Comparison of ENCODE assay signal across 12 cellular contexts in the genomic region with DNA sequence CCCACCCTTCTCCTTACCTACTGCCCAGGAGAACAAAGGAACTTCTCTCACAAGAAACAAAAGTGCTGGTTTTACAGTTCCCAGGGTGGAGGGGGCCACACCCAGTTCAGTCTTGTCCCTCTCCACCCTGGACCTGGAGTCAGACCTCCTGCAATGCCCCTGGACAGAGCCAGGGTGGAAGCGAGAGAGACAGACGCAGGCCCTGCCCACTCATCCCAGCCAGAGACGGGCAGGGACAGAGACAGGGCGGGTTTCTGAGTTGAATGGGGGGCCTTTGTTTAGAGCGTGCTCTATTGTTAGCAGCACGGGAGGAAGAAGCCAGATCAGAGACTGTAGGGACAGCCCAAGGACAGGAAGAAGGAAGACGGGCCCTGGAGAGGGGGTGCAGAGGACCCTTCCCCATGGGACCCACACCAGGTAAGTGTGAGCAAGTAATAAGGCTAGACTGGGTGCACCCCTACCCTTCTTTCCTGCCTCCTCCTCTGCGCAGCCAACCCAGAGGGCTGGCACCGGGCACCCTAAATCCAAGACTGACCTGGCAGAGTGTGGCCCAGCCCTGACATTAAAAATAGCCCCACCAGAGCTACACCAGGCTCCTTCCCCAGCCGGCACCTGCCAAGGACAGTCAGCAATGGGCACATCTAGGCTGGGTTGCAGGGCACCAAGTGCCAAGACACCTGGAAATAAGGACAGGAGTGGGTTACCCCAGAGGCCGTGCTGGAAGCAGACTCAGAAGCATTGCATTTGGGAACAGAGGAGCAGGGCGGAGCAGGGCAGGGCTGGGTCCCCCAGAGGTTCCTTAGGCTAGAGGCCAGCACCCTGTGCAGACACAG. TPM values are rescaled to one million over a fixed set of nuclear protein-coding genes. Genes with fewer than 3 reads are reported as not detected.
A peak's percentile ranks its signal among the peaks of the same experiment; 100 is the strongest.
DNase-seq lines count a peak whose midpoint lies in the region; ATAC-seq and TF ChIP-seq lines count a peak whose summit lies in the region.
"Had no signal": no experiment of that assay in that cellular context is flagged by ENCODE, and none has a peak within 500 bp of the region (broad histone marks: within the 10 kb centered on the region; RNA-seq: fewer than 3 reads in every experiment).

No MANE protein-coding gene starts in this region.

- H3K9me3 ChIP-seq in breast epithelium: no peaks in the 10 kb centered on the region
- H3K9me3 ChIP-seq in iPS-18a (ENCODE audit: control insufficient read depth, low read depth, low read length): no peaks in the 10 kb centered on the region
- no peaks in the 10 kb centered on the region for H3K9me3 ChIP-seq in prostate gland

- no peaks in the 10 kb centered on the region for H3K27me3 ChIP-seq in breast epithelium
- H3K27me3 ChIP-seq in iPS-18a (ENCODE audit: control insufficient read depth, insufficient read depth, low read length): no peaks in the 10 kb centered on the region
- no peaks in the 10 kb centered on the region for H3K27me3 ChIP-seq in prostate gland (replicated peaks; ENCODE audit: insufficient read depth)

- H3K9ac ChIP-seq in iPS-18a (ENCODE audit: low read length): peak overlapping the region; percentile 25
- H3K9ac ChIP-seq: KMS-11 had no signal

- peak; percentile 66 for DNase-seq in ELF-1 (ENCODE audit: low read depth, low spot score)
- DNase-seq in breast epithelium (ENCODE audit: low spot score in 2 of 2): no peak
- DNase-seq in prostate gland (ENCODE audit: low spot score): no peak
- no peak for DNase-seq in NCI-H2196 (lab: John Stamatoyannopoulos, UW; ENCODE audit: unreplicated experiment)
- DNase-seq in SIG-M5 treated with dmso at 0.1 percent for 504 hours (lab: John Stamatoyannopoulos, UW; ENCODE audit: unreplicated experiment): no peak
- DNase-seq: activated CD4-positive, alpha-beta T cell treated with anti-CD3 and anti-CD28 coated beads for 4 hours; NK-92 treated with Interleukin-12 subunit alpha and Interleukin-12 subunit beta, amount 100 ng/mL, for 24 hours had no signal

- intact Hi-C loops in breast epithelium (cut with DNase I; ENCODE audit: low total_unique reads) (no loop called here), prostate gland (cut with DNase I) (no loop called here)

- 50% methylated on average over 12 of the region's 12 CpGs for WGBS in prostate gland

- H3K4me1 ChIP-seq in breast epithelium: peaks cover 29 to 61% of the 10 kb centered on the region in 2 donors
- H3K4me1 ChIP-seq in iPS-18a (ENCODE audit: control insufficient read depth, low read depth, low read length): peaks cover 38% of the 10 kb centered on the region
- peaks cover 54% of the 10 kb centered on the region for H3K4me1 ChIP-seq in prostate gland (replicated peaks)

- TF ChIP-seq POLR2A in breast epithelium (IDR thresholded peaks at IDR 0.05) (no peak), prostate gland (IDR thresholded peaks at IDR 0.05) (no peak)

- H3K4me3 ChIP-seq in breast epithelium: no peak overlapping the region
- no peak overlapping the region for H3K4me3 ChIP-seq in iPS-18a (ENCODE audit: low read length)
- H3K4me3 ChIP-seq in prostate gland: no peak overlapping the region

- TF ChIP-seq CTCF in breast epithelium (IDR thresholded peaks at IDR 0.05): no peak
- no peak for TF ChIP-seq CTCF in prostate gland (IDR thresholded peaks at IDR 0.05)

- H3K27ac ChIP-seq in breast epithelium (peak overlapping the region; percentile 83 to 89), iPS-18a (ENCODE audit: low read length) (peak overlapping the region; percentile 11), prostate gland (peak overlapping the region; percentile 83 to 88)
- H3K27ac ChIP-seq: KMS-11 had no signal

- ATAC-seq in SK-N-SH treated with all-trans-retinoic acid at 6 μM for 48 hours: no peak
- no peak for ATAC-seq in GM19463 (IDR thresholded peaks at IDR 0.05; ENCODE audit: unreplicated experiment)

- H3K36me3 ChIP-seq in breast epithelium (no peaks in the 10 kb centered on the region), iPS-18a (ENCODE audit: control insufficient read depth, low read depth, low read length) (peaks cover 7% of the 10 kb centered on the region), prostate gland (peaks cover 0 to 4% of the 10 kb centered on the region in 2 donors)

TF ChIP-seq in SK-N-SH treated with all-trans-retinoic acid at 6 μM for 48 hours, 23 proteins besides CTCF, POLR2A, EP300 and RAD21:
- TF ChIP-seq, protein P1, sequence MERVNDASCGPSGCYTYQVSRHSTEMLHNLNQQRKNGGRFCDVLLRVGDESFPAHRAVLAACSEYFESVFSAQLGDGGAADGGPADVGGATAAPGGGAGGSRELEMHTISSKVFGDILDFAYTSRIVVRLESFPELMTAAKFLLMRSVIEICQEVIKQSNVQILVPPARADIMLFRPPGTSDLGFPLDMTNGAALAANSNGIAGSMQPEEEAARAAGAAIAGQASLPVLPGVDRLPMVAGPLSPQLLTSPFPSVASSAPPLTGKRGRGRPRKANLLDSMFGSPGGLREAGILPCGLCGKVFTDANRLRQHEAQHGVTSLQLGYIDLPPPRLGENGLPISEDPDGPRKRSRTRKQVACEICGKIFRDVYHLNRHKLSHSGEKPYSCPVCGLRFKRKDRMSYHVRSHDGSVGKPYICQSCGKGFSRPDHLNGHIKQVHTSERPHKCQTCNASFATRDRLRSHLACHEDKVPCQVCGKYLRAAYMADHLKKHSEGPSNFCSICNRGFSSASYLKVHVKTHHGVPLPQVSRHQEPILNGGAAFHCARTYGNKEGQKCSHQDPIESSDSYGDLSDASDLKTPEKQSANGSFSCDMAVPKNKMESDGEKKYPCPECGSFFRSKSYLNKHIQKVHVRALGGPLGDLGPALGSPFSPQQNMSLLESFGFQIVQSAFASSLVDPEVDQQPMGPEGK (CRISPR knock-in tag; IDR thresholded peaks at IDR 0.05; ENCODE audit: borderline replicate concordance): no peak
- no peak for TF ChIP-seq ZNF565 (CRISPR knock-in tag; conservative IDR thresholded peaks at IDR 0.05; ENCODE audit: low read depth)
- TF ChIP-seq TOX (CRISPR knock-in tag; IDR thresholded peaks at IDR 0.05; ENCODE audit: borderline replicate concordance): no peak
- TF ChIP-seq ARNTL (CRISPR knock-in tag; IDR thresholded peaks at IDR 0.05; ENCODE audit: borderline replicate concordance, low read depth): no peak
- no peak for TF ChIP-seq ZFP3 (CRISPR knock-in tag; IDR thresholded peaks at IDR 0.05)
- TF ChIP-seq RARB (CRISPR knock-in tag; IDR thresholded peaks at IDR 0.05): no peak
- TF ChIP-seq, protein P2, sequence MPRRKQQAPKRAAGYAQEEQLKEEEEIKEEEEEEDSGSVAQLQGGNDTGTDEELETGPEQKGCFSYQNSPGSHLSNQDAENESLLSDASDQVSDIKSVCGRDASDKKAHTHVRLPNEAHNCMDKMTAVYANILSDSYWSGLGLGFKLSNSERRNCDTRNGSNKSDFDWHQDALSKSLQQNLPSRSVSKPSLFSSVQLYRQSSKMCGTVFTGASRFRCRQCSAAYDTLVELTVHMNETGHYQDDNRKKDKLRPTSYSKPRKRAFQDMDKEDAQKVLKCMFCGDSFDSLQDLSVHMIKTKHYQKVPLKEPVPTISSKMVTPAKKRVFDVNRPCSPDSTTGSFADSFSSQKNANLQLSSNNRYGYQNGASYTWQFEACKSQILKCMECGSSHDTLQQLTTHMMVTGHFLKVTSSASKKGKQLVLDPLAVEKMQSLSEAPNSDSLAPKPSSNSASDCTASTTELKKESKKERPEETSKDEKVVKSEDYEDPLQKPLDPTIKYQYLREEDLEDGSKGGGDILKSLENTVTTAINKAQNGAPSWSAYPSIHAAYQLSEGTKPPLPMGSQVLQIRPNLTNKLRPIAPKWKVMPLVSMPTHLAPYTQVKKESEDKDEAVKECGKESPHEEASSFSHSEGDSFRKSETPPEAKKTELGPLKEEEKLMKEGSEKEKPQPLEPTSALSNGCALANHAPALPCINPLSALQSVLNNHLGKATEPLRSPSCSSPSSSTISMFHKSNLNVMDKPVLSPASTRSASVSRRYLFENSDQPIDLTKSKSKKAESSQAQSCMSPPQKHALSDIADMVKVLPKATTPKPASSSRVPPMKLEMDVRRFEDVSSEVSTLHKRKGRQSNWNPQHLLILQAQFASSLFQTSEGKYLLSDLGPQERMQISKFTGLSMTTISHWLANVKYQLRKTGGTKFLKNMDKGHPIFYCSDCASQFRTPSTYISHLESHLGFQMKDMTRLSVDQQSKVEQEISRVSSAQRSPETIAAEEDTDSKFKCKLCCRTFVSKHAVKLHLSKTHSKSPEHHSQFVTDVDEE (CRISPR knock-in tag; IDR thresholded peaks at IDR 0.05): no peak

RNA-seq across cellular contexts. Expression of a gene that starts 10.9 kb away (rescaled TPM):
- total RNA-seq in breast epithelium (100 to 1,000 TPM; 107 to 158 (median 121) TPM), prostate gland (100 to 1,000 TPM; 146 to 266 TPM)

RNA-seq across cellular contexts. Expression of a gene that starts 36.1 kb away (rescaled TPM):
- total RNA-seq in breast epithelium: 10 to 100 TPM in 2 of 3 donors, 1 to 10 TPM in 1; 6.2 to 19.0 (median 14.9) TPM
- total RNA-seq in prostate gland: 10 to 100 TPM; 15.8 to 19.6 TPM

RNA-seq across cellular contexts. Expression of a gene that starts 37.2 kb away (rescaled TPM):
- total RNA-seq in breast epithelium: 10 to 100 TPM; 35.9 to 43.3 (median 39.4) TPM
- 10 to 100 TPM; 24.5 to 50.2 TPM for total RNA-seq in prostate gland

RNA-seq across cellular contexts. Expression of a gene that starts 41.2 kb away (rescaled TPM):
- 1 to 10 TPM in 1 of 3 donors, under 1 TPM in 1, not detected in 1; 0.33 to 2.2 TPM for total RNA-seq in breast epithelium
- 1 to 10 TPM in 1 of 2 donors, under 1 TPM in 1; 0.55 to 3.6 TPM for total RNA-seq in prostate gland
- total RNA-seq: mononuclear cell had no signal

Comparison
In these comparisons a context has a peak if more than half of its experiments do, and no peak if none do; other contexts are left out.
1. H3K27ac ChIP-seq: peak in every context shown above with its lines; median percentile 86 in breast epithelium; 86 in prostate gland; 11 in iPS-18a.